15 cellular contexts compared by ENCODE assay signal in genomic region chr1:156260896-156261295, GRCh38. TPM values are rescaled to one million over a fixed set of nuclear protein-coding genes. Genes with fewer than 3 reads are reported as not detected.
A peak's percentile ranks its signal among the peaks of the same experiment; 100 is the strongest.
DNase-seq lines count a peak whose midpoint lies in the region; ATAC-seq, FAIRE-seq and TF ChIP-seq lines count a peak whose summit lies in the region.
"Had no signal": no experiment of that assay in that cellular context is flagged by ENCODE, and none has a peak within 500 bp of the region (broad histone marks: within the 10 kb centered on the region; RNA-seq: fewer than 3 reads in every experiment).

No MANE protein-coding gene starts in this region.

- no peak for ATAC-seq in GM21717 (IDR thresholded peaks at IDR 0.05; ENCODE audit: unreplicated experiment)

- FAIRE-seq in bronchial epithelial cell (lab: Jason Lieb, UNC) (no peak), urothelium cell line (lab: Jason Lieb, UNC) (no peak)
- FAIRE-seq: endometrium had no signal

- TF ChIP-seq CTCF in bronchial epithelial cell (IDR thresholded peaks at IDR 0.05; ENCODE audit: insufficient read depth, low read length, severe bottlenecking) = no peak
- TF ChIP-seq CTCF in foreskin fibroblast (IDR thresholded peaks at IDR 0.05; ENCODE audit: low read depth, low read length) = no peak

- H3K4me3 ChIP-seq in bronchial epithelial cell (ENCODE audit: low read depth, low read length) (no peak overlapping the region), foreskin fibroblast (ENCODE audit: low read depth in 1 of 2, low read length in 2 of 2) (no peak overlapping the region)
- H3K4me3 ChIP-seq: Peyer's patch, stomach, uterus had no signal

- DNase-seq in Ammon's horn (ENCODE audit: low spot score) (peak; percentile 53), LHCN-M2 (ENCODE audit: low read depth) (peak; percentile 76), bronchial epithelial cell (ENCODE audit: low read depth) (peak; percentile 59), medulla oblongata (ENCODE audit: extremely low spot score) (peak; percentile 90), COLO668 (lab: John Stamatoyannopoulos, UW; ENCODE audit: unreplicated experiment) (no peak), foreskin fibroblast (no peak), urothelium cell line (ENCODE audit: low spot score) (no peak)
- DNase-seq: activated CD4-positive, alpha-beta T cell treated with anti-CD3 and anti-CD28 coated beads for 48 hours; activated naive CD4-positive, alpha-beta T cell treated with anti-CD3 and anti-CD28 coated beads, Interleukin-2, amount 10 ng/mL, durations not matched to agents 7 days and 5 days; NCI-H1417; Peyer's patch; stomach; uterus had no signal

- no peaks in the 10 kb centered on the region for H3K27me3 ChIP-seq in bronchial epithelial cell (ENCODE audit: control insufficient read depth, insufficient read depth, low read length)
- H3K27me3 ChIP-seq: Peyer's patch, stomach, uterus had no signal

- peaks cover 47% of the 10 kb centered on the region for H3K36me3 ChIP-seq in bronchial epithelial cell (ENCODE audit: control insufficient read depth, insufficient read depth, low read length)
- H3K36me3 ChIP-seq: uterus had no signal

RNA-seq across cellular contexts. Expression of gene PAQR6, which starts 13.0 kb away (rescaled TPM):
- total RNA-seq in LHCN-M2 (2014; rRNA removed) (0.83 and 1.8 TPM in 2 replicates), bronchial epithelial cell (0.26 and 1.3 TPM in 2 replicates)
- 0.77 TPM for polyA plus RNA-seq in LHCN-M2 (2012)

RNA-seq across cellular contexts. Expression of gene BGLAP, which starts 18.9 kb away (rescaled TPM):
- total RNA-seq in LHCN-M2 (2014; rRNA removed) (2.0 and 4.3 TPM in 2 replicates), bronchial epithelial cell (0.51 TPM in 1 of 2 replicates, not detected in the other)
- 2.2 TPM for polyA plus RNA-seq in LHCN-M2 (2012)
- total RNA-seq: stomach had no signal

RNA-seq across cellular contexts. Expression of gene SMG5, which starts 21.7 kb away (rescaled TPM):
- total RNA-seq in LHCN-M2 (2014; rRNA removed) (66.1 and 74.9 TPM in 2 replicates), bronchial epithelial cell (57.4 and 67.0 TPM in 2 replicates)
- polyA plus RNA-seq in LHCN-M2 (2012) = 45.4 TPM

RNA-seq across cellular contexts. Expression of gene TMEM79, which starts 23.2 kb away (rescaled TPM):
- 2.9 and 3.2 TPM in 2 replicates for total RNA-seq in LHCN-M2 (2014; rRNA removed)
- 2.8 TPM for polyA plus RNA-seq in LHCN-M2 (2012)
- 7.1 and 30.7 TPM in 2 replicates for total RNA-seq in bronchial epithelial cell

RNA-seq across cellular contexts. Expression of gene GLMP, which starts 34.6 kb away (rescaled TPM):
- 42.2 and 45.6 TPM in 2 replicates for total RNA-seq in LHCN-M2 (2014; rRNA removed)
- 51.7 TPM for polyA plus RNA-seq in LHCN-M2 (2012)
- total RNA-seq in bronchial epithelial cell = 26.9 and 34.2 TPM in 2 replicates

Comparison
In these comparisons a context has a peak if more than half of its experiments do, and no peak if none do; other contexts are left out.
1. DNase-seq: peak in Ammon's horn (single experiment), LHCN-M2 (single experiment), bronchial epithelial cell (single experiment) and medulla oblongata (single experiment); none in COLO668 (single experiment), foreskin fibroblast (0 of 2) and urothelium cell line (single experiment).